16 cellular contexts compared by ENCODE assay signal in genomic region chr9:126159661-126160060, GRCh38.
"Had no signal": no experiment of that assay in that cellular context is flagged by ENCODE, and none has a peak within 500 bp of the region (broad histone marks: within the 10 kb centered on the region; RNA-seq: fewer than 3 reads in every experiment).

No MANE protein-coding gene starts in this region.

- H3K9me3 Mint-ChIP-seq: nephron; stimulated activated effector memory CD8-positive, alpha-beta T cell treated with anti-CD3 and anti-CD28 coated beads, Interleukin-12 subunit alpha, Interleukin-12 subunit beta, amount 100 ng/mL, for 72 hours had no signal

- DNase-seq: activated CD4-positive, alpha-beta T cell treated with anti-CD3 and anti-CD28 coated beads, Interleukin-2, amount 50 U/mL, for 1 hour; activated CD4-positive, CD25-positive, alpha-beta regulatory T cell; activated gamma-delta T cell treated with Interleukin-2 at 50 U/mL for 16 hours; amygdala; body of pancreas; caudate nucleus; colonic mucosa; esophagus squamous epithelium; left ventricle myocardium superior; mesendoderm; T-helper 2 cell had no signal

- H3K9me3 ChIP-seq: body of pancreas, colonic mucosa, esophagus squamous epithelium, tibial artery had no signal

- H3K4me1 Mint-ChIP-seq: stimulated activated effector memory CD8-positive, alpha-beta T cell treated with anti-CD3 and anti-CD28 coated beads, Interleukin-12 subunit alpha, Interleukin-12 subunit beta, amount 100 ng/mL, for 72 hours had no signal

- H3K4me2 ChIP-seq: hepatocyte had no signal

- H3K36me3 Mint-ChIP-seq: activated naive CD8-positive, alpha-beta T cell; stimulated activated effector memory CD8-positive, alpha-beta T cell treated with anti-CD3 and anti-CD28 coated beads, Interleukin-12 subunit alpha, Interleukin-12 subunit beta, amount 100 ng/mL, for 72 hours had no signal

- H3K4me1 ChIP-seq: body of pancreas, colonic mucosa, esophagus squamous epithelium, tibial artery had no signal

- H3K27ac Mint-ChIP-seq: activated naive CD8-positive, alpha-beta T cell; nephron; stimulated activated effector memory CD8-positive, alpha-beta T cell treated with anti-CD3 and anti-CD28 coated beads, Interleukin-12 subunit alpha, Interleukin-12 subunit beta, amount 100 ng/mL, for 72 hours had no signal

- H3K27me3 ChIP-seq: body of pancreas, colonic mucosa, hepatocyte had no signal

- ATAC-seq: body of pancreas; left ventricle myocardium superior; stimulated activated effector memory CD8-positive, alpha-beta T cell treated with anti-CD3 and anti-CD28 coated beads, Interleukin-12 subunit alpha, Interleukin-12 subunit beta, amount 100 ng/mL, for 72 hours had no signal

- H3K27ac ChIP-seq: body of pancreas, colonic mucosa, esophagus squamous epithelium, hepatocyte, tibial artery had no signal

- H3K4me3 Mint-ChIP-seq: activated naive CD8-positive, alpha-beta T cell; nephron; stimulated activated effector memory CD8-positive, alpha-beta T cell treated with anti-CD3 and anti-CD28 coated beads, Interleukin-12 subunit alpha, Interleukin-12 subunit beta, amount 100 ng/mL, for 72 hours had no signal

- H3K36me3 ChIP-seq: colonic mucosa, esophagus squamous epithelium, tibial artery had no signal

- H3K4me3 ChIP-seq: body of pancreas, colonic mucosa, esophagus squamous epithelium, hepatocyte, tibial artery had no signal
